In genomic region chr6:150078788-150079187, GRCh38 we compare ENCODE assay signal across 2 cellular contexts.
TF ChIP-seq lines count a peak whose summit lies in the region.

No MANE protein-coding gene starts in this region.

TF ChIP-seq in HCT116, 20 proteins besides CTCF, POLR2A, EP300 and RAD21:
- no peak for TF ChIP-seq CEBPB (IDR thresholded peaks at IDR 0.05; ENCODE audit: low read depth)
- TF ChIP-seq, protein P1, sequence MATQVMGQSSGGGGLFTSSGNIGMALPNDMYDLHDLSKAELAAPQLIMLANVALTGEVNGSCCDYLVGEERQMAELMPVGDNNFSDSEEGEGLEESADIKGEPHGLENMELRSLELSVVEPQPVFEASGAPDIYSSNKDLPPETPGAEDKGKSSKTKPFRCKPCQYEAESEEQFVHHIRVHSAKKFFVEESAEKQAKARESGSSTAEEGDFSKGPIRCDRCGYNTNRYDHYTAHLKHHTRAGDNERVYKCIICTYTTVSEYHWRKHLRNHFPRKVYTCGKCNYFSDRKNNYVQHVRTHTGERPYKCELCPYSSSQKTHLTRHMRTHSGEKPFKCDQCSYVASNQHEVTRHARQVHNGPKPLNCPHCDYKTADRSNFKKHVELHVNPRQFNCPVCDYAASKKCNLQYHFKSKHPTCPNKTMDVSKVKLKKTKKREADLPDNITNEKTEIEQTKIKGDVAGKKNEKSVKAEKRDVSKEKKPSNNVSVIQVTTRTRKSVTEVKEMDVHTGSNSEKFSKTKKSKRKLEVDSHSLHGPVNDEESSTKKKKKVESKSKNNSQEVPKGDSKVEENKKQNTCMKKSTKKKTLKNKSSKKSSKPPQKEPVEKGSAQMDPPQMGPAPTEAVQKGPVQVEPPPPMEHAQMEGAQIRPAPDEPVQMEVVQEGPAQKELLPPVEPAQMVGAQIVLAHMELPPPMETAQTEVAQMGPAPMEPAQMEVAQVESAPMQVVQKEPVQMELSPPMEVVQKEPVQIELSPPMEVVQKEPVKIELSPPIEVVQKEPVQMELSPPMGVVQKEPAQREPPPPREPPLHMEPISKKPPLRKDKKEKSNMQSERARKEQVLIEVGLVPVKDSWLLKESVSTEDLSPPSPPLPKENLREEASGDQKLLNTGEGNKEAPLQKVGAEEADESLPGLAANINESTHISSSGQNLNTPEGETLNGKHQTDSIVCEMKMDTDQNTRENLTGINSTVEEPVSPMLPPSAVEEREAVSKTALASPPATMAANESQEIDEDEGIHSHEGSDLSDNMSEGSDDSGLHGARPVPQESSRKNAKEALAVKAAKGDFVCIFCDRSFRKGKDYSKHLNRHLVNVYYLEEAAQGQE (IDR thresholded peaks at IDR 0.05; ENCODE audit: low read depth), result no peak
- TF ChIP-seq EZH2 (IDR thresholded peaks at IDR 0.05), result no peak
- no peak for TF ChIP-seq YY1 (IDR thresholded peaks at IDR 0.05; ENCODE audit: extremely low read depth, insufficient replicate concordance, low read depth, low read length)
- TF ChIP-seq FOSL1 (IDR thresholded peaks at IDR 0.05; ENCODE audit: low read depth), result no peak
- TF ChIP-seq EZH2phosphoT487 (IDR thresholded peaks at IDR 0.05; ENCODE audit: borderline replicate concordance), result no peak
- TF ChIP-seq EGR1 (IDR thresholded peaks at IDR 0.05; ENCODE audit: low read depth), result no peak
- TF ChIP-seq, protein P2, sequence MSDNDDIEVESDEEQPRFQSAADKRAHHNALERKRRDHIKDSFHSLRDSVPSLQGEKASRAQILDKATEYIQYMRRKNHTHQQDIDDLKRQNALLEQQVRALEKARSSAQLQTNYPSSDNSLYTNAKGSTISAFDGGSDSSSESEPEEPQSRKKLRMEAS (IDR thresholded peaks at IDR 0.05), result no peak
- no peak for TF ChIP-seq SRF (IDR thresholded peaks at IDR 0.05; ENCODE audit: low read depth)
- TF ChIP-seq ZFX (IDR thresholded peaks at IDR 0.05), result no peak
- no peak for TF ChIP-seq CBX3 (IDR thresholded peaks at IDR 0.05; ENCODE audit: low read depth)
- no peak for TF ChIP-seq SIN3A (IDR thresholded peaks at IDR 0.05; ENCODE audit: low read depth)
- no peak for TF ChIP-seq POLR2AphosphoS5 (IDR thresholded peaks at IDR 0.05; ENCODE audit: low read depth, low read length)
- TF ChIP-seq TCF7L2 (IDR thresholded peaks at IDR 0.05; ENCODE audit: borderline replicate concordance, extremely low read depth, insufficient read depth, insufficient read length), result no peak
- TF ChIP-seq ZNF274 (IDR thresholded peaks at IDR 0.05; ENCODE audit: low read depth, low read length), result no peak
- no peak for TF ChIP-seq ZBTB33 (IDR thresholded peaks at IDR 0.05; ENCODE audit: extremely low read depth, insufficient replicate concordance, low read length)
- no peak for TF ChIP-seq SP1 (IDR thresholded peaks at IDR 0.05; ENCODE audit: low read depth)
- TF ChIP-seq JUND (IDR thresholded peaks at IDR 0.05), result no peak

TF ChIP-seq in K562, 482 proteins besides CTCF, POLR2A, EP300 and RAD21 (continues in another document):
- TF ChIP-seq SMAD3 (CRISPR knock-in tag; conservative IDR thresholded peaks at IDR 0.05) (peak; percentile 77), CBFA2T2 (conservative IDR thresholded peaks at IDR 0.05) (peak; percentile 78), MLLT1 (IDR thresholded peaks at IDR 0.05) (peak in 1 of 2 experiments; percentile 82; a peak in 2 of 4 replicates), GTF2A2 (tag; IDR thresholded peaks at IDR 0.05) (no peak), ATF7 (IDR thresholded peaks at IDR 0.05) (peak; percentile 43; the same call in 1 of the 2 replicates), MEF2D (tag; conservative IDR thresholded peaks at IDR 0.05; ENCODE audit: low read depth) (0 out of 2 replicates have a peak, but pooled peaks have one; percentile 32), KLF6 (CRISPR knock-in tag; IDR thresholded peaks at IDR 0.05; ENCODE audit: borderline replicate concordance) (peak; percentile 67; the same call in 1 of the 2 replicates), HMGN3 (IDR thresholded peaks at IDR 0.05; ENCODE audit: borderline replicate concordance, extremely low read depth, insufficient read length, low read depth, low read length) (no peak), FOXK2 (conservative IDR thresholded peaks at IDR 0.05 in 1 of 2, IDR thresholded peaks at IDR 0.05 in 1 of 2; ENCODE audit: low read depth in 2 of 2) (peak in 1 of 2 experiments; percentile 32; a peak in 1 of 4 replicates), DPF2 (IDR thresholded peaks at IDR 0.05) (peak; percentile 73), ZNF507 (tag; conservative IDR thresholded peaks at IDR 0.05) (no peak), MTA3 (IDR thresholded peaks at IDR 0.05; ENCODE audit: borderline replicate concordance) (no peak), NEUROD1 (IDR thresholded peaks at IDR 0.05; ENCODE audit: borderline replicate concordance, low read depth, low read length, partially characterized antibody) (no peak), TBL1XR1 (IDR thresholded peaks at IDR 0.05; ENCODE audit: low read length in 2 of 2) (peak in 1 of 2 experiments; percentile 56; a peak in 1 of 4 replicates), ETV1 (tag; conservative IDR thresholded peaks at IDR 0.05; ENCODE audit: low read depth) (no peak), DEAF1 (CRISPR knock-in tag; IDR thresholded peaks at IDR 0.05) (peak; percentile 32; the same call in 1 of the 2 replicates), CXXC5 (CRISPR knock-in tag; IDR thresholded peaks at IDR 0.05) (peak; percentile 26; the same call in 1 of the 2 replicates), HDAC3 (IDR thresholded peaks at IDR 0.05; ENCODE audit: borderline replicate concordance, partially characterized antibody) (peak; percentile 50), SMARCE1 (IDR thresholded peaks at IDR 0.05) (peak; percentile 93; the same call in 1 of the 2 replicates), TEAD1 (CRISPR knock-in tag; IDR thresholded peaks at IDR 0.05) (peak in 1 of 2 experiments; percentile 85; a peak in 2 of 4 replicates), PBX2 (CRISPR knock-in tag; IDR thresholded peaks at IDR 0.05; ENCODE audit: low read depth) (no peak), PBX2 (tag; conservative IDR thresholded peaks at IDR 0.05; ENCODE audit: low read depth) (peak; percentile 52; the same call in 1 of the 2 replicates), TAF1 (IDR thresholded peaks at IDR 0.05; ENCODE audit: control insufficient read depth, extremely low read depth, insufficient read depth, low read length, severe bottlenecking) (no peak), ZBTB9 (CRISPR knock-in tag; IDR thresholded peaks at IDR 0.05) (0 out of 2 replicates have a peak, but pooled peaks have one; percentile 68), MTA2 (IDR thresholded peaks at IDR 0.05; ENCODE audit: low read depth) (peak; percentile 78), BCOR (IDR thresholded peaks at IDR 0.05) (peak; percentile 63; the same call in 1 of the 2 replicates), ZNF584 (CRISPR knock-in tag; IDR thresholded peaks at IDR 0.05; ENCODE audit: low read depth) (no peak), CREM (IDR thresholded peaks at IDR 0.05; ENCODE audit: low read depth) (0 out of 2 replicates have a peak, but pooled peaks have one; percentile 4), JUN (IDR thresholded peaks at IDR 0.05; ENCODE audit: borderline replicate concordance, low read depth, low read length) (peak; percentile 67), JUN (CRISPR knock-in tag; IDR thresholded peaks at IDR 0.05; ENCODE audit: borderline replicate concordance) (no peak), CHAMP1 (IDR thresholded peaks at IDR 0.05) (0 out of 2 replicates have a peak, but pooled peaks have one; percentile 29), ILF3 (IDR thresholded peaks at IDR 0.05; ENCODE audit: borderline replicate concordance) (no peak), SREBF2 (CRISPR knock-in tag; IDR thresholded peaks at IDR 0.05) (no peak)
- TF ChIP-seq, protein P3, sequence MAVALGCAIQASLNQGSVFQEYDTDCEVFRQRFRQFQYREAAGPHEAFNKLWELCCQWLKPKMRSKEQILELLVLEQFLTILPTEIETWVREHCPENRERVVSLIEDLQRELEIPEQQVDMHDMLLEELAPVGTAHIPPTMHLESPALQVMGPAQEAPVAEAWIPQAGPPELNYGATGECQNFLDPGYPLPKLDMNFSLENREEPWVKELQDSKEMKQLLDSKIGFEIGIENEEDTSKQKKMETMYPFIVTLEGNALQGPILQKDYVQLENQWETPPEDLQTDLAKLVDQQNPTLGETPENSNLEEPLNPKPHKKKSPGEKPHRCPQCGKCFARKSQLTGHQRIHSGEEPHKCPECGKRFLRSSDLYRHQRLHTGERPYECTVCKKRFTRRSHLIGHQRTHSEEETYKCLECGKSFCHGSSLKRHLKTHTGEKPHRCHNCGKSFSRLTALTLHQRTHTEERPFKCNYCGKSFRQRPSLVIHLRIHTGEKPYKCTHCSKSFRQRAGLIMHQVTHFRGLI (CRISPR knock-in tag; IDR thresholded peaks at IDR 0.05), result 0 out of 2 replicates have a peak, but pooled peaks have one; percentile 53
- TF ChIP-seq, protein P4, sequence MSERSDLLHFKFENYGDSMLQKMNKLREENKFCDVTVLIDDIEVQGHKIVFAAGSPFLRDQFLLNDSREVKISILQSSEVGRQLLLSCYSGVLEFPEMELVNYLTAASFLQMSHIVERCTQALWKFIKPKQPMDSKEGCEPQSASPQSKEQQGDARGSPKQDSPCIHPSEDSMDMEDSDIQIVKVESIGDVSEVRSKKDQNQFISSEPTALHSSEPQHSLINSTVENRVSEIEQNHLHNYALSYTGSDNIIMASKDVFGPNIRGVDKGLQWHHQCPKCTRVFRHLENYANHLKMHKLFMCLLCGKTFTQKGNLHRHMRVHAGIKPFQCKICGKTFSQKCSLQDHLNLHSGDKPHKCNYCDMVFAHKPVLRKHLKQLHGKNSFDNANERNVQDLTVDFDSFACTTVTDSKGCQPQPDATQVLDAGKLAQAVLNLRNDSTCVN (CRISPR knock-in tag; IDR thresholded peaks at IDR 0.05), result peak; percentile 59; the same call in 1 of the 2 replicates
- TF ChIP-seq, protein P5, sequence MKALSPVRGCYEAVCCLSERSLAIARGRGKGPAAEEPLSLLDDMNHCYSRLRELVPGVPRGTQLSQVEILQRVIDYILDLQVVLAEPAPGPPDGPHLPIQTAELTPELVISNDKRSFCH (CRISPR knock-in tag; IDR thresholded peaks at IDR 0.05), result no peak
- TF ChIP-seq, protein P5 (tag; IDR thresholded peaks at IDR 0.05), result no peak
